Comparison of ENCODE assay signal across 15 cellular contexts in the genomic region with DNA sequence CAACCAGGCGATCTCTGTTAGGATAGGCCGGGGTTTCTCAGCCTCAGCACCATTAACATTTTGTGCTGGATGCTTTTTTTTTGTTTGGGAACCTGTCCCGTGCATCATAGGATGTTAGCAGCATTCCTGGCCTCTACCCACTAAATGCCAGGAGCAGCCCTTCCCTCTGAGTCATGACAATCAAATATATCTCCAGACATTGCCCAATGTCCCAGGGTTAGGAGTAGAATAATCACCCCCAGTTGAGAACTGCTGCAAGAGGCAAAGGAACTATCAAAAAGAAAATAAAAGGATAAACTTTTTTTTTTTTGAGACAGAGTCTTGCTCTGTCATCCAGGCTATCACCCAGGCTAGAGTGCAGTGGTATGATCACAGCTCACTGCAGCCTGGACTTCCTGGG.
DNase-seq lines count a peak whose midpoint lies in the region; ATAC-seq, FAIRE-seq and TF ChIP-seq lines count a peak whose summit lies in the region.
"Had no signal": no experiment of that assay in that cellular context is flagged by ENCODE, and none has a peak within 500 bp of the region (broad histone marks: within the 10 kb centered on the region; RNA-seq: fewer than 3 reads in every experiment).

No MANE protein-coding gene starts in this region.

- no peak for TF ChIP-seq CTCF in right lobe of liver (IDR thresholded peaks at IDR 0.05)
- no peak for TF ChIP-seq CTCF in HepG2 (CRISPR knock-in tag; IDR thresholded peaks at IDR 0.05)
- no peak for TF ChIP-seq CTCF in foreskin keratinocyte (conservative IDR thresholded peaks at IDR 0.05)
- TF ChIP-seq CTCF in GM13976 (IDR thresholded peaks at IDR 0.05; ENCODE audit: borderline replicate concordance, control extremely low read depth, extremely low read depth, insufficient read depth, missing control alignments) = no peak

- peak in 3 of 4 donors; percentile 15 to 79 (median 46) for ATAC-seq in right lobe of liver
- ATAC-seq in HepG2 = no peak
- ATAC-seq in foreskin keratinocyte = peak; percentile 93

- H2AFZ ChIP-seq in HepG2 (ENCODE audit: low read length) = no peak overlapping the region

- BruUV-seq in HepG2 (replicated peaks; lab: Mats Ljungman, UMichigan) = no TSS peak

- H3K9ac ChIP-seq in HepG2 (ENCODE audit: insufficient read depth, low read depth, low read length) = no peak overlapping the region

- peaks cover 0 to 88% (median 47%) of the 10 kb centered on the region in 4 donors for H3K36me3 ChIP-seq in right lobe of liver
- H3K36me3 ChIP-seq in HepG2 (replicated peaks in 1 of 2; ENCODE audit: control insufficient read depth in 1 of 2, insufficient read depth in 2 of 2, low read length in 2 of 2) = peaks cover 4 to 19% of the 10 kb centered on the region in 2 experiments; a peak in 3 of 5 replicates
- peaks cover 10% of the 10 kb centered on the region for H3K36me3 ChIP-seq in effector memory CD4-positive, alpha-beta T cell (ENCODE audit: control insufficient read depth, insufficient read depth, low read length)

- 53% methylated on average over 2 of the region's 3 CpGs for WGBS in right lobe of liver (ENCODE audit: insufficient coverage, low coverage, low lambda C conversion rate, missing lambda C conversion rate)
- 96% methylated on average over 3 of the region's 3 CpGs for WGBS in HepG2 (ENCODE audit: low lambda C conversion rate)

- CTCF ChIA-PET in HepG2 (lab: Yijun Ruan, JAX; ENCODE audit: low intra/inter-chr PET ratio, low total read pairs) = no interaction called here

- no peaks in the 10 kb centered on the region for H4K20me1 ChIP-seq in HepG2 (ENCODE audit: insufficient read depth, low read length)

- DNase-seq in right lobe of liver (peak in 1 of 3 donors; percentile 24), HepG2 (ENCODE audit: low spot score) (no peak), T1000 (lab: John Stamatoyannopoulos, UW) (peak; percentile 28), foreskin keratinocyte (peak; percentile 85 to 90), GM13976 (ENCODE audit: low spot score) (no peak), DMS79 treated with DMSO at 0.1 percent for 48 hours (lab: John Stamatoyannopoulos, UW) (no peak), frontal cortex (ENCODE audit: low spot score in 2 of 2) (no peak)
- no peak for DNase-seq in effector memory CD4-positive, alpha-beta T cell
- DNase-seq: AML-193, cortex of kidney, GDM1, glutamatergic neuron, NCI-H2171, upper lobe of left lung had no signal

- H3K9me3 ChIP-seq in right lobe of liver = no peaks in the 10 kb centered on the region
- no peaks in the 10 kb centered on the region for H3K9me3 ChIP-seq in HepG2 (ENCODE audit: low read length)
- no peaks in the 10 kb centered on the region for H3K9me3 ChIP-seq in effector memory CD4-positive, alpha-beta T cell (ENCODE audit: control insufficient read depth, low read length)
- H3K9me3 ChIP-seq: upper lobe of left lung had no signal

- no peak for TF ChIP-seq RAD21 in HepG2 (CRISPR knock-in tag; IDR thresholded peaks at IDR 0.05)

- H3K4me1 ChIP-seq in right lobe of liver (peaks cover 0 to 14% (median 6%) of the 10 kb centered on the region in 4 donors), HepG2 (ENCODE audit: insufficient read depth, low read length) (peaks cover 24% of the 10 kb centered on the region), foreskin keratinocyte (peaks cover 9% of the 10 kb centered on the region)
- H3K4me1 ChIP-seq in effector memory CD4-positive, alpha-beta T cell (ENCODE audit: control insufficient read depth, insufficient read depth, low read length, poor library complexity, severe bottlenecking) = no peaks in the 10 kb centered on the region
- H3K4me1 ChIP-seq: upper lobe of left lung had no signal

- FAIRE-seq in HepG2 (lab: Jason Lieb, UNC) = no peak
- FAIRE-seq in frontal cortex (lab: Jason Lieb, UNC) = no peak

- no peaks in the 10 kb centered on the region for H3K79me2 ChIP-seq in HepG2 (ENCODE audit: insufficient read depth, low read length)

- POLR2A ChIA-PET in HepG2 (lab: Yijun Ruan, JAX) = no interaction called here

- H3K27ac ChIP-seq in right lobe of liver (peak overlapping the region in 1 of 3 donors; percentile 10), HepG2 (ENCODE audit: extremely low read length, insufficient read depth, low read length) (no peak overlapping the region), foreskin keratinocyte (no peak overlapping the region)
- no peak overlapping the region for H3K27ac ChIP-seq in effector memory CD4-positive, alpha-beta T cell (ENCODE audit: insufficient read depth, low read length, poor library complexity, severe bottlenecking)
- H3K27ac ChIP-seq: upper lobe of left lung, VCaP had no signal

- intact Hi-C loops in right lobe of liver (cut with DNase I) (loop anchor here (10.0 kb wide), 1 partner anchor 58 kb away; no protein-coding TSS in a partner anchor), HepG2 (cut with micrococcal nuclease; ENCODE audit: unreplicated experiment) (no loop called here)

- no peak overlapping the region for H3K4me2 ChIP-seq in HepG2 (ENCODE audit: low read depth, low read length)

- TF ChIP-seq EP300 in HepG2 (IDR thresholded peaks at IDR 0.05; ENCODE audit: low read depth in 2 of 2, low read length in 2 of 2) (no peak), HepG2 (CRISPR knock-in tag; IDR thresholded peaks at IDR 0.05; ENCODE audit: borderline replicate concordance) (no peak)

- H3K4me3 ChIP-seq in right lobe of liver = no peak overlapping the region
- no peak overlapping the region for H3K4me3 ChIP-seq in HepG2 (replicated peaks in 1 of 3; ENCODE audit: insufficient read depth in 1 of 3, low read depth in 2 of 3, low read length in 3 of 3)
- H3K4me3 ChIP-seq in effector memory CD4-positive, alpha-beta T cell (ENCODE audit: insufficient read depth, low read depth, low read length, poor library complexity, severe bottlenecking) = no peak overlapping the region
- H3K4me3 ChIP-seq: upper lobe of left lung had no signal

- H3K27me3 ChIP-seq in right lobe of liver = no peaks in the 10 kb centered on the region
- H3K27me3 ChIP-seq in HepG2 (ENCODE audit: control insufficient read depth in 1 of 2, insufficient read depth in 2 of 2, low read length in 2 of 2) = no peaks in the 10 kb centered on the region
- no peaks in the 10 kb centered on the region for H3K27me3 ChIP-seq in foreskin keratinocyte
- no peaks in the 10 kb centered on the region for H3K27me3 ChIP-seq in effector memory CD4-positive, alpha-beta T cell (replicated peaks; ENCODE audit: control insufficient read depth, insufficient read depth, low read length, poor library complexity, severe bottlenecking)
- H3K27me3 ChIP-seq: upper lobe of left lung had no signal

- in situ Hi-C loops in HepG2 (cut with HindIII; ENCODE audit: extremely low pct_ligation_motif_present, low pct_unique_long_range_greater_than_20kb) (no loop called here), GM13976 (cut with MboI; ENCODE audit: low sequenced_read_pairs, unreplicated experiment) (no loop called here)

- TF ChIP-seq POLR2A in right lobe of liver (IDR thresholded peaks at IDR 0.05) = no peak
- TF ChIP-seq POLR2A in HepG2 (IDR thresholded peaks at IDR 0.05; ENCODE audit: insufficient read depth in 1 of 2, low read depth in 2 of 2, low read length in 2 of 2) = no peak

TF ChIP-seq in HepG2, 621 proteins besides CTCF, POLR2A, EP300 and RAD21 (continues in another document):
- TF ChIP-seq ZFP36L1 (CRISPR knock-in tag; IDR thresholded peaks at IDR 0.05) = no peak
- TF ChIP-seq ZNF547 (CRISPR knock-in tag; IDR thresholded peaks at IDR 0.05) = no peak
- no peak for TF ChIP-seq ZNF180 (CRISPR knock-in tag; IDR thresholded peaks at IDR 0.05; ENCODE audit: borderline replicate concordance, low read depth)
- TF ChIP-seq DNMT3B (CRISPR knock-in tag; conservative IDR thresholded peaks at IDR 0.05) = no peak
- TF ChIP-seq ZNF331 (CRISPR knock-in tag; IDR thresholded peaks at IDR 0.05) = no peak
- no peak for TF ChIP-seq HMGA1 (CRISPR knock-in tag; conservative IDR thresholded peaks at IDR 0.05)
- no peak for TF ChIP-seq HHEX (CRISPR knock-in tag; IDR thresholded peaks at IDR 0.05)
- TF ChIP-seq TGIF2 (CRISPR knock-in tag; IDR thresholded peaks at IDR 0.05) = no peak
- TF ChIP-seq, protein P1, sequence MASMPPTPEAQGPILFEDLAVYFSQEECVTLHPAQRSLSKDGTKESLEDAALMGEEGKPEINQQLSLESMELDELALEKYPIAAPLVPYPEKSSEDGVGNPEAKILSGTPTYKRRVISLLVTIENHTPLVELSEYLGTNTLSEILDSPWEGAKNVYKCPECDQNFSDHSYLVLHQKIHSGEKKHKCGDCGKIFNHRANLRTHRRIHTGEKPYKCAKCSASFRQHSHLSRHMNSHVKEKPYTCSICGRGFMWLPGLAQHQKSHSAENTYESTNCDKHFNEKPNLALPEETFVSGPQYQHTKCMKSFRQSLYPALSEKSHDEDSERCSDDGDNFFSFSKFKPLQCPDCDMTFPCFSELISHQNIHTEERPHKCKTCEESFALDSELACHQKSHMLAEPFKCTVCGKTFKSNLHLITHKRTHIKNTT (CRISPR knock-in tag; IDR thresholded peaks at IDR 0.05) = no peak
- no peak for TF ChIP-seq ZSCAN22 (CRISPR knock-in tag; IDR thresholded peaks at IDR 0.05)
- TF ChIP-seq ZSCAN21 (CRISPR knock-in tag; IDR thresholded peaks at IDR 0.05; ENCODE audit: borderline replicate concordance) = no peak
- TF ChIP-seq ZFP90 (CRISPR knock-in tag; IDR thresholded peaks at IDR 0.05; ENCODE audit: borderline replicate concordance) = no peak
- no peak for TF ChIP-seq ZSCAN20 (CRISPR knock-in tag; IDR thresholded peaks at IDR 0.05; ENCODE audit: borderline replicate concordance)

Comparison
In these comparisons a context has a peak if more than half of its experiments do, and no peak if none do; other contexts are left out.
1. DNase-seq: peak in T1000 (single experiment) and foreskin keratinocyte (2 of 2); none in HepG2 (single experiment), GM13976 (single experiment), DMS79 treated with DMSO at 0.1 percent for 48 hours (single experiment), effector memory CD4-positive, alpha-beta T cell (0 of 3) and frontal cortex (0 of 2).